Comparison of ENCODE assay signal across 13 cellular contexts in genomic region chr3:8458711-8459110, GRCh38. TPM values are rescaled to one million over a fixed set of nuclear protein-coding genes. Genes with fewer than 3 reads are reported as not detected.
DNase-seq lines count a peak whose midpoint lies in the region; FAIRE-seq and TF ChIP-seq lines count a peak whose summit lies in the region.
"Had no signal": no experiment of that assay in that cellular context is flagged by ENCODE, and none has a peak within 500 bp of the region (broad histone marks: within the 10 kb centered on the region; RNA-seq: fewer than 3 reads in every experiment).

No MANE protein-coding gene starts in this region.

- H3K27ac Mint-ChIP-seq in astrocyte (ENCODE audit: unreplicated experiment) (no peak overlapping the region), immature natural killer cell (no peak overlapping the region)
- H3K27ac Mint-ChIP-seq: activated naive CD8-positive, alpha-beta T cell treated with anti-CD3 and anti-CD28 coated beads, Interleukin-2, amount 10 ng/mL, durations not matched to agents 7 days and 5 days; H9 had no signal

- no peaks in the 10 kb centered on the region for H4K20me1 ChIP-seq in astrocyte (ENCODE audit: insufficient read depth, low read length)

- peaks cover under 1% of the 10 kb centered on the region for H3K27me3 Mint-ChIP-seq in astrocyte (ENCODE audit: low read depth, unreplicated experiment)
- peaks cover under 1 to 4% (median 3%) of the 10 kb centered on the region in 3 donors for H3K27me3 Mint-ChIP-seq in immature natural killer cell (ENCODE audit: low read depth in 3 of 3)

- peak overlapping the region; percentile 68 for H3K9ac ChIP-seq in astrocyte (ENCODE audit: low read length)

- H3K79me2 ChIP-seq in astrocyte (ENCODE audit: insufficient read depth, low read length), result no peaks in the 10 kb centered on the region

- H3K4me1 ChIP-seq in astrocyte (ENCODE audit: insufficient read depth, low read length) (peaks cover 32% of the 10 kb centered on the region), suprapubic skin (no peaks in the 10 kb centered on the region)
- H3K4me1 ChIP-seq: psoas muscle had no signal

- H3K9me3 Mint-ChIP-seq in astrocyte (ENCODE audit: unreplicated experiment) (peaks cover 2% of the 10 kb centered on the region), immature natural killer cell (peaks cover 0 to 2% (median 0%) of the 10 kb centered on the region in 6 donors)
- H3K9me3 Mint-ChIP-seq: activated naive CD8-positive, alpha-beta T cell treated with anti-CD3 and anti-CD28 coated beads, Interleukin-2, amount 10 ng/mL, durations not matched to agents 7 days and 5 days; H9 had no signal

- no peak overlapping the region for H3K4me3 ChIP-seq in astrocyte (ENCODE audit: insufficient read depth, low read depth, low read length)
- H3K4me3 ChIP-seq in suprapubic skin, result no peak overlapping the region
- H3K4me3 ChIP-seq: psoas muscle had no signal

- H3K9me3 ChIP-seq in astrocyte (ENCODE audit: insufficient read depth, low read depth, low read length) (no peaks in the 10 kb centered on the region), suprapubic skin (no peaks in the 10 kb centered on the region)
- H3K9me3 ChIP-seq: psoas muscle had no signal

- H3K4me1 Mint-ChIP-seq in astrocyte (ENCODE audit: low read depth, unreplicated experiment) (peaks cover 29% of the 10 kb centered on the region), immature natural killer cell (no peaks in the 10 kb centered on the region)
- H3K4me1 Mint-ChIP-seq: activated naive CD8-positive, alpha-beta T cell treated with anti-CD3 and anti-CD28 coated beads, Interleukin-2, amount 10 ng/mL, durations not matched to agents 7 days and 5 days had no signal

- 75% methylated on average over 6 of the region's 6 CpGs for WGBS in suprapubic skin

- peak overlapping the region; percentile 43 for H3K4me2 ChIP-seq in astrocyte (ENCODE audit: low read length)

- H3K4me3 Mint-ChIP-seq in astrocyte (ENCODE audit: unreplicated experiment) (no peak overlapping the region), immature natural killer cell (no peak overlapping the region)
- H3K4me3 Mint-ChIP-seq: activated naive CD8-positive, alpha-beta T cell treated with anti-CD3 and anti-CD28 coated beads, Interleukin-2, amount 10 ng/mL, durations not matched to agents 7 days and 5 days; H9 had no signal

- TF ChIP-seq EP300 in suprapubic skin (IDR thresholded peaks at IDR 0.05), result no peak

- H3K27me3 ChIP-seq in astrocyte (ENCODE audit: insufficient read depth, low read length) (no peaks in the 10 kb centered on the region), suprapubic skin (no peaks in the 10 kb centered on the region)

- H3K27ac ChIP-seq in astrocyte (ENCODE audit: low read depth, low read length), result peak overlapping the region; percentile 94
- H3K27ac ChIP-seq in suprapubic skin, result peak overlapping the region; percentile 65
- H3K27ac ChIP-seq: psoas muscle had no signal

- H3K36me3 ChIP-seq in astrocyte (ENCODE audit: insufficient read depth, low read length), result no peaks in the 10 kb centered on the region
- no peaks in the 10 kb centered on the region for H3K36me3 ChIP-seq in suprapubic skin

- H2AFZ ChIP-seq in astrocyte (ENCODE audit: low read depth, low read length), result peak overlapping the region; percentile 5

- DNase-seq in GM04504 (ENCODE audit: low read depth), result peak; percentile 91
- peak; percentile 99 for DNase-seq in astrocyte (ENCODE audit: low read depth)
- peak; percentile 72 for DNase-seq in kidney tubule cell (ENCODE audit: low spot score)
- DNase-seq in suprapubic skin (ENCODE audit: low spot score in 2 of 2), result peak in 1 of 2 donors; percentile 89
- no peak for DNase-seq in H54 (ENCODE audit: insufficient read length, low spot score)
- no peak for DNase-seq in immature natural killer cell
- no peak for DNase-seq in NK-92 (lab: John Stamatoyannopoulos, UW; ENCODE audit: unreplicated experiment)
- DNase-seq: activated naive CD8-positive, alpha-beta T cell treated with anti-CD3 and anti-CD28 coated beads, Interleukin-2, amount 10 ng/mL, durations not matched to agents 7 days and 5 days; DMS153; H9; hypothalamus; NCI-H748 treated with DMSO at 0.1 percent for 48 hours had no signal

- H3K36me3 Mint-ChIP-seq in astrocyte (ENCODE audit: low read depth, unreplicated experiment) (no peaks in the 10 kb centered on the region), immature natural killer cell (no peaks in the 10 kb centered on the region)
- H3K36me3 Mint-ChIP-seq: activated naive CD8-positive, alpha-beta T cell treated with anti-CD3 and anti-CD28 coated beads, Interleukin-2, amount 10 ng/mL, durations not matched to agents 7 days and 5 days had no signal

- TF ChIP-seq POLR2A in suprapubic skin (IDR thresholded peaks at IDR 0.05) (no peak), H54 (IDR thresholded peaks at IDR 0.05; ENCODE audit: low read depth, low read length) (no peak)

- FAIRE-seq in astrocyte (lab: Jason Lieb, UNC) (peak; percentile 84), H54 (lab: Jason Lieb, UNC) (no peak)

- TF ChIP-seq CTCF in astrocyte (IDR thresholded peaks at IDR 0.05; ENCODE audit: insufficient read depth, low read depth, low read length), result no peak
- no peak for TF ChIP-seq CTCF in suprapubic skin (IDR thresholded peaks at IDR 0.05)

RNA-seq across cellular contexts. Expression of gene LMCD1, which starts 42.9 kb away (rescaled TPM):
- 374 and 437 TPM in 2 replicates for total RNA-seq in astrocyte
- 10 to 100 TPM; 33.4 to 49.3 (median 36.8) TPM for total RNA-seq in suprapubic skin
- under 1 TPM in 1 of 3 donors, not detected in 2; 0.24 TPM for polyA plus RNA-seq in immature natural killer cell

Comparison
In these comparisons a context has a peak if more than half of its experiments do, and no peak if none do; other contexts are left out.
1. DNase-seq: peak in GM04504 (single experiment), astrocyte (single experiment) and kidney tubule cell (single experiment); none in H54 (single experiment), immature natural killer cell (0 of 3) and NK-92 (single experiment).